ENCODE assay signal across 8 cellular contexts in genomic region chr17:5499790-5500189, GRCh38. TPM values are rescaled to one million over a fixed set of nuclear protein-coding genes. Genes with fewer than 3 reads are reported as not detected.
DNase-seq lines count a peak whose midpoint lies in the region; ATAC-seq and TF ChIP-seq lines count a peak whose summit lies in the region.

No MANE protein-coding gene starts in this region.

- peak overlapping the region; percentile 70 to 73; a peak in 2 of 4 replicates for H3K27ac ChIP-seq in SK-N-SH (ENCODE audit: low read depth in 2 of 2, low read length in 1 of 2)
- no peak overlapping the region for H3K27ac ChIP-seq in right atrium auricular region

- peaks cover 7% of the 10 kb centered on the region for H3F3A ChIP-seq in SK-N-SH (replicated peaks; ENCODE audit: insufficient read depth)

- H2AFZ ChIP-seq in SK-N-SH (ENCODE audit: low read depth): peak overlapping the region; percentile 86; the same call in 1 of the 2 replicates

- H3K4me1 ChIP-seq in ES-I3 (ENCODE audit: insufficient read depth, low read length) (no peaks in the 10 kb centered on the region), SK-N-SH (ENCODE audit: control insufficient read depth in 1 of 2, insufficient read depth in 2 of 2, low read depth in 1 of 2, low read length in 1 of 2) (peaks cover 0 to 10% of the 10 kb centered on the region in 2 experiments; a peak in 2 of 4 replicates), right atrium auricular region (peaks cover 0 to 18% of the 10 kb centered on the region in 2 donors)

- H3K9ac ChIP-seq in ES-I3 (ENCODE audit: low read depth, low read length): peak overlapping the region; percentile 59
- H3K9ac ChIP-seq in SK-N-SH: peak overlapping the region; percentile 66

- CTCF ChIA-PET in SK-N-SH (lab: Yijun Ruan, JAX): interaction anchor here (0.9 to 2.1 kb wide), 7 partner anchors 12 to 923 kb away, joined by 3 to 7 read pairs (median 3); partner anchors contain the start of genes C1QBP, DERL2 and MIS12

- H3K9me2 ChIP-seq in SK-N-SH: no peaks in the 10 kb centered on the region

- TF ChIP-seq EP300 in SK-N-SH (IDR thresholded peaks at IDR 0.05; ENCODE audit: borderline replicate concordance in 1 of 2, low read depth in 1 of 2, low read length in 1 of 2): no peak

- TF ChIP-seq CTCF in SK-N-SH (IDR thresholded peaks at IDR 0.05) (no peak; the same call in none of the 2 replicates), right atrium auricular region (IDR thresholded peaks at IDR 0.05) (no peak)

- POLR2A ChIA-PET in SK-N-SH (lab: Yijun Ruan, JAX): interaction anchor here (0.6 to 3.2 kb wide), 3 partner anchors 13 to 922 kb away, joined by 3 to 46 read pairs (median 14); partner anchors contain the start of genes DERL2, DHX33 and MIS12

- H3K79me2 ChIP-seq in SK-N-SH (ENCODE audit: insufficient read depth): peaks cover 12% of the 10 kb centered on the region

- H3K9me3 ChIP-seq in ES-I3 (ENCODE audit: control insufficient read depth, insufficient read depth, low read length) (no peaks in the 10 kb centered on the region), SK-N-SH (no peaks in the 10 kb centered on the region), right atrium auricular region (no peaks in the 10 kb centered on the region)

- H4K20me1 ChIP-seq in SK-N-SH (ENCODE audit: insufficient read depth): no peaks in the 10 kb centered on the region

- no peaks in the 10 kb centered on the region for H3K36me3 ChIP-seq in ES-I3 (ENCODE audit: insufficient read depth, low read length)
- H3K36me3 ChIP-seq in SK-N-SH (replicated peaks in 1 of 2; ENCODE audit: control insufficient read depth in 1 of 2, insufficient read depth in 2 of 2, low read length in 1 of 2): no peaks in the 10 kb centered on the region
- no peaks in the 10 kb centered on the region for H3K36me3 ChIP-seq in right atrium auricular region

- WGBS in SK-N-SH (ENCODE audit: low lambda C conversion rate): 14% methylated on average over 23 of the region's 33 CpGs

- H3K4me2 ChIP-seq in SK-N-SH: peak overlapping the region; percentile 88

- in situ Hi-C loops in KBM-7 (cut with MboI; ENCODE audit: low pct_unique_long_range_greater_than_20kb, low sequenced_read_pairs): no loop called here

- no peak; the same call in 1 of the 2 replicates for TF ChIP-seq RAD21 in SK-N-SH (IDR thresholded peaks at IDR 0.05; ENCODE audit: low read length)

- H3K27me3 ChIP-seq in SK-N-SH (ENCODE audit: insufficient read depth) (no peaks in the 10 kb centered on the region), right atrium auricular region (no peaks in the 10 kb centered on the region)

- no peak for ATAC-seq in HG03139 (IDR thresholded peaks at IDR 0.05; ENCODE audit: unreplicated experiment)

- DNase-seq in SK-N-SH (peak; percentile 78), right atrium auricular region (ENCODE audit: low spot score) (no peak), skeletal muscle cell (ENCODE audit: low read depth) (no peak), 8988T (no peak), KBM-7 (no peak), GDM1 (lab: John Stamatoyannopoulos, UW) (no peak)

- H3K4me3 ChIP-seq in SK-N-SH (ENCODE audit: low read depth in 2 of 2, low read length in 1 of 2): peak overlapping the region; percentile 65 to 78
- H3K4me3 ChIP-seq in right atrium auricular region: peak overlapping the region; percentile 48 to 61
- peak overlapping the region; percentile 75 for H3K4me3 ChIP-seq in skeletal muscle cell (ENCODE audit: low read depth, low read length)

TF ChIP-seq in SK-N-SH, 30 proteins besides CTCF, POLR2A, EP300 and RAD21:
- TF ChIP-seq CHD2 (IDR thresholded peaks at IDR 0.05; ENCODE audit: low read length, partially characterized antibody) (peak; percentile 9), USF2 (IDR thresholded peaks at IDR 0.05; ENCODE audit: borderline replicate concordance, low read depth, low read length) (no peak), IRF3 (IDR thresholded peaks at IDR 0.05; ENCODE audit: low read depth, low read length) (no peak)

RNA-seq across cellular contexts. Expression of gene MIS12, which starts 13.4 kb away (rescaled TPM):
- polyA plus RNA-seq in SK-N-SH (2012; rRNA removed): 9.3 and 12.4 TPM in 2 replicates
- polyA plus RNA-seq in SK-N-SH (2012; cell fraction: cytosol; rRNA removed): 10.2 and 11.5 TPM in 2 replicates
- 8.6 and 25.5 TPM in 2 replicates for polyA plus RNA-seq in SK-N-SH (2012; cell fraction: nucleus; rRNA removed)
- total RNA-seq in right atrium auricular region: 10 to 100 TPM in 1 of 2 donors, 1 to 10 TPM in 1; 6.6 to 11.4 TPM

RNA-seq across cellular contexts. Expression of gene DERL2, which starts 13.8 kb away (rescaled TPM):
- 42.5 and 58.8 TPM in 2 replicates for polyA plus RNA-seq in SK-N-SH (2012; rRNA removed)
- polyA plus RNA-seq in SK-N-SH (2012; cell fraction: cytosol; rRNA removed): 50.2 and 50.8 TPM in 2 replicates
- 55.5 and 70.0 TPM in 2 replicates for polyA plus RNA-seq in SK-N-SH (2012; cell fraction: nucleus; rRNA removed)
- 10 to 100 TPM; 10.9 to 20.8 TPM for total RNA-seq in right atrium auricular region

RNA-seq across cellular contexts. Expression of gene DHX33, which starts 31.0 kb away (rescaled TPM):
- 12.9 and 15.5 TPM in 2 replicates for polyA plus RNA-seq in SK-N-SH (2012; rRNA removed)
- polyA plus RNA-seq in SK-N-SH (2012; cell fraction: cytosol; rRNA removed): 11.6 and 13.0 TPM in 2 replicates
- polyA plus RNA-seq in SK-N-SH (2012; cell fraction: nucleus; rRNA removed): 23.1 and 27.2 TPM in 2 replicates
- total RNA-seq in right atrium auricular region: 1 to 10 TPM; 5.6 to 5.8 TPM

Comparison
In these comparisons a context has a peak if more than half of its experiments do, and no peak if none do; other contexts are left out.
1. H3K27ac ChIP-seq: peak in SK-N-SH (2 of 2); none in right atrium auricular region (0 of 2).
2. Peak in every context shown above with its lines, with median percentiles within 50 percentile points of each other: H3K4me3 ChIP-seq.